In the genomic region with DNA sequence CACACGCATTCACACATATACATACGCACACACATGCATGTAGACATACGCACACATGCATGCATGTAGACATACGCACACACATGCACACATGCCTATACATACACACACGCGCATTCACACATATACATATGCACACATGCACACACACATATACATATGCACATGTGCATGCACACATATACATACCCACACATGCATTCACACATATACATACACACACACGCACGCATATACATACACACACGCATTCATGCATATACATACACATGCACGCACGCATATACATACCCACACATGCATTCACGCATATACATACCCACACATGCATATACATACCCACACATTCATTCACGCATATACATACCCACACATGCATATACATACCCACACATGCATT, we compare ENCODE assay signal across 29 cellular contexts.
"Had no signal": no experiment of that assay in that cellular context is flagged by ENCODE, and none has a peak within 500 bp of the region (broad histone marks: within the 10 kb centered on the region; RNA-seq: fewer than 3 reads in every experiment).

No MANE protein-coding gene starts in this region.

- ATAC-seq: activated naive CD4-positive, alpha-beta T cell treated with anti-CD3 and anti-CD28 coated beads, Interleukin-2, amount 50 U/mL, for 72 hours; activated naive CD8-positive, alpha-beta T cell treated with anti-CD3 and anti-CD28 coated beads, Interleukin-2, amount 50 U/mL, for 24 hours; activated T-cell treated with anti-CD3 and anti-CD28 coated beads, Interleukin-2, amount 50 U/mL, for 4 hours; SK-N-SH treated with all-trans-retinoic acid at 6 μM for 48 hours had no signal

- H3K27ac ChIP-seq: ascending aorta, cardiac muscle cell, KMS-11, Peyer's patch had no signal

- H3K27me3 ChIP-seq: ascending aorta, cardiac muscle cell, Peyer's patch, SJSA1 had no signal

- H3K36me3 ChIP-seq: cardiac muscle cell, Peyer's patch, SJSA1 had no signal

- H3K9me3 ChIP-seq: ascending aorta, Peyer's patch, SJSA1 had no signal

- DNase-seq: activated CD4-positive, alpha-beta memory T cell treated with anti-CD3 and anti-CD28 coated beads for 36 hours; activated CD4-positive, alpha-beta T cell treated with anti-CD3 and anti-CD28 coated beads, Interleukin-2, amount 10 ng/mL, durations not matched to agents 7 days and 5 days; activated CD4-positive, CD25-positive, alpha-beta regulatory T cell treated with anti-CD3 and anti-CD28 coated beads, Interleukin-2, amount 50 U/mL, for 72 hours; activated CD8-positive, alpha-beta memory T cell treated with anti-CD3 and anti-CD28 coated beads for 24 hours; activated effector memory CD4-positive, alpha-beta T cell treated with anti-CD3 and anti-CD28 coated beads, Interleukin-2, amount 50 U/mL, for 16 hours; activated naive CD4-positive, alpha-beta T cell treated with Interleukin-2 at 50 U/mL for 16 hours; activated naive CD8-positive, alpha-beta T cell treated with anti-CD3 and anti-CD28 coated beads, Interleukin-2, amount 50 U/mL, for 24 hours; activated T-cell treated with anti-CD3 and anti-CD28 coated beads, Interleukin-2, amount 50 U/mL, for 4 hours; amniotic stem cell; MV-4-11; NCI-H1092 treated with DMSO at 0.1 percent for 48 hours; NCI-H1417 treated with DMSO at 0.1 percent for 48 hours; NCI-H1694; NCI-H2029; NCI-H2107; NCI-H2171 treated with DMSO at 0.1 percent for 48 hours; NCI-H345; NCI-H510A; NCI-H526 treated with DMSO at 0.1 percent for 48 hours; NK-92 treated with Interleukin-12 subunit alpha and Interleukin-12 subunit beta, amount 100 ng/mL, for 24 hours; OCI-M1; Peyer's patch; SHP77 had no signal

- H3K4me2 ChIP-seq: KMS-11 had no signal

- H3K4me3 ChIP-seq: ascending aorta, cardiac muscle cell, Peyer's patch, SJSA1 had no signal

- H3K4me1 ChIP-seq: Peyer's patch had no signal

- H3K9ac ChIP-seq: KMS-11 had no signal
